15 cellular contexts compared by ENCODE assay signal in genomic region chr4:150510176-150510875, GRCh38.
DNase-seq lines count a peak whose midpoint lies in the region; ATAC-seq and TF ChIP-seq lines count a peak whose summit lies in the region.
"Had no signal": no experiment of that assay in that cellular context is flagged by ENCODE, and none has a peak within 500 bp of the region (broad histone marks: within the 10 kb centered on the region; RNA-seq: fewer than 3 reads in every experiment).

No MANE protein-coding gene starts in this region.

- H3K4me1 ChIP-seq in RWPE2 (ENCODE audit: insufficient read depth, poor library complexity, severe bottlenecking), result peaks cover 15% of the 10 kb centered on the region

- H3K27me3 Mint-ChIP-seq in activated CD4-positive, alpha-beta memory T cell treated with anti-CD3 and anti-CD28 coated beads for 36 hours, result no peaks in the 10 kb centered on the region
- H3K27me3 Mint-ChIP-seq: activated B cell treated with CpG ODN at 0.5 μM for 24 hours had no signal

- DNase-seq in Daoy (ENCODE audit: low read depth), result peak; percentile 6
- no peak for DNase-seq in RWPE2 (ENCODE audit: low spot score)
- DNase-seq in fibroblast of peridontal ligament (ENCODE audit: extremely low read depth), result peak; percentile 85
- peak; percentile 67 for DNase-seq in non-pigmented ciliary epithelial cell (ENCODE audit: low read depth)
- no peak for DNase-seq in activated CD4-positive, alpha-beta T cell treated with anti-CD3 and anti-CD28 coated beads, Interleukin-2, amount 50 U/mL, for 1 hour
- no peak for DNase-seq in activated CD4-positive, alpha-beta memory T cell treated with anti-CD3 and anti-CD28 coated beads for 36 hours
- DNase-seq: activated B cell treated with CpG ODN at 0.5 μM for 24 hours; activated effector memory CD4-positive, alpha-beta T cell treated with anti-CD3 and anti-CD28 coated beads, Interleukin-2, amount 50 U/mL, for 16 hours; CD8-positive, alpha-beta T cell; KG1; NCI-H2171 treated with DMSO at 0.1 percent for 48 hours; posterior cingulate gyrus; SHP77 treated with DMSO at 0.1 percent for 48 hours had no signal

- H3K4me1 Mint-ChIP-seq in activated CD4-positive, alpha-beta memory T cell treated with anti-CD3 and anti-CD28 coated beads for 36 hours (ENCODE audit: low read depth), result no peaks in the 10 kb centered on the region
- H3K4me1 Mint-ChIP-seq: activated B cell treated with CpG ODN at 0.5 μM for 24 hours had no signal

- intact Hi-C loops in activated CD4-positive, alpha-beta memory T cell treated with anti-CD3 and anti-CD28 coated beads for 36 hours (cut with micrococcal nuclease), result no loop called here

- ATAC-seq in RWPE2 (ENCODE audit: low read depth), result peak; percentile 99
- ATAC-seq in GM18861 (IDR thresholded peaks at IDR 0.05; ENCODE audit: unreplicated experiment), result no peak
- no peak for ATAC-seq in GM21390 (IDR thresholded peaks at IDR 0.05; ENCODE audit: unreplicated experiment)
- ATAC-seq: CD8-positive, alpha-beta T cell had no signal

- H3K27ac Mint-ChIP-seq in activated CD4-positive, alpha-beta memory T cell treated with anti-CD3 and anti-CD28 coated beads for 36 hours, result no peak overlapping the region
- H3K27ac Mint-ChIP-seq: activated B cell treated with CpG ODN at 0.5 μM for 24 hours; CD8-positive, alpha-beta T cell had no signal

- peaks cover 11% of the 10 kb centered on the region for H3K9me3 Mint-ChIP-seq in activated CD4-positive, alpha-beta memory T cell treated with anti-CD3 and anti-CD28 coated beads for 36 hours

- CTCF ChIA-PET in activated CD4-positive, alpha-beta memory T cell treated with anti-CD3 and anti-CD28 coated beads for 36 hours (lab: Charles Lee), result no interaction called here

- peak overlapping the region; percentile 6 for H3K4me3 ChIP-seq in RWPE2 (ENCODE audit: severe bottlenecking)

- no peaks in the 10 kb centered on the region for H3K27me3 ChIP-seq in RWPE2 (ENCODE audit: insufficient read depth, poor library complexity, severe bottlenecking)

- peaks cover 20% of the 10 kb centered on the region for H3K36me3 Mint-ChIP-seq in activated CD4-positive, alpha-beta memory T cell treated with anti-CD3 and anti-CD28 coated beads for 36 hours

- no peaks in the 10 kb centered on the region for H3K9me3 ChIP-seq in RWPE2 (ENCODE audit: severe bottlenecking)

- H3K36me3 ChIP-seq in RWPE2 (ENCODE audit: low read depth), result peaks cover 4% of the 10 kb centered on the region; the same call in 1 of the 2 replicates

- no peak for TF ChIP-seq CTCF in RWPE2 (IDR thresholded peaks at IDR 0.05; ENCODE audit: poor library complexity, severe bottlenecking)

- POLR2A ChIA-PET in activated CD4-positive, alpha-beta memory T cell treated with anti-CD3 and anti-CD28 coated beads for 36 hours (lab: Charles Lee), result no interaction called here

- no peak overlapping the region for H3K4me3 Mint-ChIP-seq in activated CD4-positive, alpha-beta memory T cell treated with anti-CD3 and anti-CD28 coated beads for 36 hours
- H3K4me3 Mint-ChIP-seq: activated B cell treated with CpG ODN at 0.5 μM for 24 hours; CD8-positive, alpha-beta T cell had no signal

- peak overlapping the region; percentile 80 for H3K27ac ChIP-seq in RWPE2 (ENCODE audit: poor library complexity, severe bottlenecking)

Comparison
In these comparisons a context has a peak if more than half of its experiments do, and no peak if none do; other contexts are left out.
1. DNase-seq: peak in Daoy (single experiment), fibroblast of peridontal ligament (single experiment) and non-pigmented ciliary epithelial cell (single experiment); none in RWPE2 (single experiment), activated CD4-positive, alpha-beta T cell treated with anti-CD3 and anti-CD28 coated beads, Interleukin-2, amount 50 U/mL, for 1 hour (single experiment) and activated CD4-positive, alpha-beta memory T cell treated with anti-CD3 and anti-CD28 coated beads for 36 hours (single experiment).